In genomic region chr5:141320225-141321169, GRCh38 we compare ENCODE assay signal across 1 cellular context.
TF ChIP-seq lines count a peak whose summit lies in the region.

TSS of gene TAF7 (minus strand) at chr5:141320784. CDS start at chr5:141320044, 740 bp downstream.

TF ChIP-seq in HepG2, 621 proteins besides CTCF, POLR2A, EP300 and RAD21 (continued from another document and continues in another):
- no peak; the same call in 1 of the 2 replicates for TF ChIP-seq PAXIP1 (CRISPR knock-in tag; conservative IDR thresholded peaks at IDR 0.05)
- TF ChIP-seq TOPORS (CRISPR knock-in tag; IDR thresholded peaks at IDR 0.05): no peak; the same call in none of the 2 replicates
- no peak for TF ChIP-seq ATAD3A (CRISPR knock-in tag; IDR thresholded peaks at IDR 0.05)
- 0 out of 2 replicates have a peak, but pooled peaks have one; percentile 32 for TF ChIP-seq KMT2A (CRISPR knock-in tag; IDR thresholded peaks at IDR 0.05)
- no peak for TF ChIP-seq SOX13 (IDR thresholded peaks at IDR 0.05)
- no peak for TF ChIP-seq SOX13 (CRISPR knock-in tag; conservative IDR thresholded peaks at IDR 0.05 in 1 of 2, IDR thresholded peaks at IDR 0.05 in 1 of 2)
- no peak for TF ChIP-seq ZNF160 (CRISPR knock-in tag; IDR thresholded peaks at IDR 0.05)
- TF ChIP-seq ZNF282 (IDR thresholded peaks at IDR 0.05; ENCODE audit: partially characterized antibody): no peak
- 0 out of 2 replicates have a peak, but pooled peaks have one; percentile 16 for TF ChIP-seq TP53 (CRISPR knock-in tag; conservative IDR thresholded peaks at IDR 0.05)
- no peak; the same call in 1 of the 2 replicates for TF ChIP-seq ZNF557 (CRISPR knock-in tag; IDR thresholded peaks at IDR 0.05)
- TF ChIP-seq BCL3 (CRISPR knock-in tag; IDR thresholded peaks at IDR 0.05): peak; percentile 87
- TF ChIP-seq PRMT3 (CRISPR knock-in tag; IDR thresholded peaks at IDR 0.05; ENCODE audit: borderline replicate concordance, low read depth): no peak
- TF ChIP-seq SKIL (CRISPR knock-in tag; IDR thresholded peaks at IDR 0.05; ENCODE audit: borderline replicate concordance): no peak
- peak; percentile 83 for TF ChIP-seq KDM2A (CRISPR knock-in tag; IDR thresholded peaks at IDR 0.05; ENCODE audit: borderline replicate concordance, low read depth)
- peak; percentile 91 for TF ChIP-seq ASH2L (IDR thresholded peaks at IDR 0.05; ENCODE audit: insufficient read length, low read depth, low read length)
- TF ChIP-seq SETDB1 (CRISPR knock-in tag; IDR thresholded peaks at IDR 0.05; ENCODE audit: borderline replicate concordance): peak; percentile 76; the same call in 1 of the 2 replicates
- TF ChIP-seq HNF4A (CRISPR knock-in tag; IDR thresholded peaks at IDR 0.05): no peak
- TF ChIP-seq ZKSCAN5 (CRISPR knock-in tag; IDR thresholded peaks at IDR 0.05): no peak; the same call in 1 of the 2 replicates
- no peak; the same call in 1 of the 2 replicates for TF ChIP-seq MLXIP (CRISPR knock-in tag; IDR thresholded peaks at IDR 0.05; ENCODE audit: borderline replicate concordance)
- TF ChIP-seq BCL6 (CRISPR knock-in tag; IDR thresholded peaks at IDR 0.05): 0 out of 2 replicates have a peak, but pooled peaks have one; percentile 27
- no peak for TF ChIP-seq MLLT10 (CRISPR knock-in tag; IDR thresholded peaks at IDR 0.05)
- TF ChIP-seq ZNF75D (CRISPR knock-in tag; IDR thresholded peaks at IDR 0.05; ENCODE audit: borderline replicate concordance): peak; percentile 71; the same call in 1 of the 2 replicates
- TF ChIP-seq RBM22 (optimal IDR thresholded peaks at IDR 0.05; ENCODE audit: low read length): no peak
- peak; percentile 78 for TF ChIP-seq PHF20 (CRISPR knock-in tag; IDR thresholded peaks at IDR 0.05)
- no peak for TF ChIP-seq SIX1 (CRISPR knock-in tag; IDR thresholded peaks at IDR 0.05; ENCODE audit: borderline replicate concordance)
- TF ChIP-seq ZNF296 (CRISPR knock-in tag; conservative IDR thresholded peaks at IDR 0.05): no peak
- TF ChIP-seq SMC3 (IDR thresholded peaks at IDR 0.05; ENCODE audit: low read length): no peak
- no peak for TF ChIP-seq CCAR2 (optimal IDR thresholded peaks at IDR 0.05; ENCODE audit: low read depth, low read length)
- TF ChIP-seq MIXL1 (CRISPR knock-in tag; IDR thresholded peaks at IDR 0.05): no peak
- TF ChIP-seq XBP1 (CRISPR knock-in tag; IDR thresholded peaks at IDR 0.05): peak; percentile 52; the same call in 1 of the 2 replicates
- peak; percentile 54 for TF ChIP-seq CBX1 (IDR thresholded peaks at IDR 0.05; ENCODE audit: low read depth)
- 0 out of 2 replicates have a peak, but pooled peaks have one; percentile 41 for TF ChIP-seq KDM3A (CRISPR knock-in tag; IDR thresholded peaks at IDR 0.05; ENCODE audit: low read depth)
- TF ChIP-seq TOE1 (CRISPR knock-in tag; IDR thresholded peaks at IDR 0.05): no peak
- TF ChIP-seq ISL2 (CRISPR knock-in tag; IDR thresholded peaks at IDR 0.05): peak; percentile 44
- no peak for TF ChIP-seq BCLAF1 (IDR thresholded peaks at IDR 0.05)
- peak; percentile 74; the same call in 1 of the 2 replicates for TF ChIP-seq ZNF556 (CRISPR knock-in tag; IDR thresholded peaks at IDR 0.05; ENCODE audit: borderline replicate concordance)
- peak; percentile 61; the same call in 1 of the 2 replicates for TF ChIP-seq ZNF768 (CRISPR knock-in tag; IDR thresholded peaks at IDR 0.05)
- peak; percentile 71; the same call in 1 of the 2 replicates for TF ChIP-seq ZNF343 (CRISPR knock-in tag; IDR thresholded peaks at IDR 0.05)
- TF ChIP-seq ZNF468 (CRISPR knock-in tag; IDR thresholded peaks at IDR 0.05): no peak
- 0 out of 2 replicates have a peak, but pooled peaks have one; percentile 78 for TF ChIP-seq ZNF3 (CRISPR knock-in tag; IDR thresholded peaks at IDR 0.05)
- TF ChIP-seq ZBTB46 (CRISPR knock-in tag; IDR thresholded peaks at IDR 0.05; ENCODE audit: borderline replicate concordance): no peak
- no peak for TF ChIP-seq ZNF629 (CRISPR knock-in tag; conservative IDR thresholded peaks at IDR 0.05)
- TF ChIP-seq REST (IDR thresholded peaks at IDR 0.05; ENCODE audit: borderline replicate concordance in 1 of 2, low read depth in 1 of 2, low read length in 2 of 2): 0 out of 4 replicates have a peak, but pooled peaks of 1 of the 2 experiments have one; percentile 8
- no peak for TF ChIP-seq CBX2 (IDR thresholded peaks at IDR 0.05; ENCODE audit: low read depth, low read length)
- 0 out of 2 replicates have a peak, but pooled peaks have one; percentile 70 for TF ChIP-seq CBX2 (CRISPR knock-in tag; IDR thresholded peaks at IDR 0.05; ENCODE audit: low read depth)
- no peak for TF ChIP-seq SIX4 (CRISPR knock-in tag; IDR thresholded peaks at IDR 0.05)
- no peak for TF ChIP-seq ZNF180 (CRISPR knock-in tag; IDR thresholded peaks at IDR 0.05; ENCODE audit: borderline replicate concordance, low read depth)
- TF ChIP-seq HNRNPK (IDR thresholded peaks at IDR 0.05; ENCODE audit: low read depth, low read length, poor library complexity, severe bottlenecking): no peak
- peak; percentile 24; the same call in 1 of the 2 replicates for TF ChIP-seq ZFP36L2 (CRISPR knock-in tag; IDR thresholded peaks at IDR 0.05)
- TF ChIP-seq REPIN1 (CRISPR knock-in tag; IDR thresholded peaks at IDR 0.05; ENCODE audit: borderline replicate concordance, low read depth): peak; percentile 76
- TF ChIP-seq REL (CRISPR knock-in tag; conservative IDR thresholded peaks at IDR 0.05): peak; percentile 91; the same call in 1 of the 2 replicates
